Comparison of ENCODE assay signal across 9 cellular contexts in the genomic region with DNA sequence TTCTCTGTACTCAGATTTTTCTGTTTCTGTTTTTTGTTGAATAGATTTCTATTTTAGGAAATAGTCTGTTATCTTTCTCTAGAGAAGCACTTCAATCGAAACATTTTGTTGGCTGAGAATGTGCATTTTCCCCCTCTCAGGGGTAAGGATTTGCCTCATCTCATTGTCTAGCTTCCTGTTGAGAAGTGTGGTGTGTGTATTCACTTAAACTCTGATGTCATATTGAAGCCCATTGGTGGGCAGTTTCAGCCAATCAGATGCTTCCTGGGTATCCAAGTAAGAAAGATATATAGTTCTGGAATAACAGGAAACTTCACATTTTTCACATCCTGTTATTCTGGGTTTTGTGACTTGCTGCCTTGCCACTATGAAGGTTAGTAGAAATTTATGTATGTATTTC.
DNase-seq lines count a peak whose midpoint lies in the region; ATAC-seq lines count a peak whose summit lies in the region.
"Had no signal": no experiment of that assay in that cellular context is flagged by ENCODE, and none has a peak within 500 bp of the region (broad histone marks: within the 10 kb centered on the region; RNA-seq: fewer than 3 reads in every experiment).

No MANE protein-coding gene starts in this region.

- H3K36me3 ChIP-seq in CD8-positive, alpha-beta memory T cell (ENCODE audit: insufficient read depth, low read length), result no peaks in the 10 kb centered on the region

- no peaks in the 10 kb centered on the region for H3K9me3 Mint-ChIP-seq in CD8-positive, alpha-beta memory T cell
- H3K9me3 Mint-ChIP-seq in T-cell, result no peaks in the 10 kb centered on the region
- no peaks in the 10 kb centered on the region for H3K9me3 Mint-ChIP-seq in stimulated activated effector memory CD8-positive, alpha-beta T cell treated with anti-CD3 and anti-CD28 coated beads, Interleukin-12 subunit alpha, Interleukin-12 subunit beta, amount 100 ng/mL, for 72 hours

- H3K27ac Mint-ChIP-seq in CD8-positive, alpha-beta memory T cell, result peak overlapping the region in 5 of 8 donors; percentile 17 to 61 (median 42)
- peak overlapping the region; percentile 55 to 70 for H3K27ac Mint-ChIP-seq in T-cell
- H3K27ac Mint-ChIP-seq in stimulated activated effector memory CD8-positive, alpha-beta T cell treated with anti-CD3 and anti-CD28 coated beads, Interleukin-12 subunit alpha, Interleukin-12 subunit beta, amount 100 ng/mL, for 72 hours, result peak overlapping the region; percentile 56

- ATAC-seq in HG03196 (IDR thresholded peaks at IDR 0.05; ENCODE audit: unreplicated experiment), result peak; percentile 72
- peak; percentile 55 to 87 (median 60) for ATAC-seq in T-cell (replicated peaks in 1 of 4)
- peak; percentile 78 for ATAC-seq in stimulated activated effector memory CD8-positive, alpha-beta T cell treated with anti-CD3 and anti-CD28 coated beads, Interleukin-12 subunit alpha, Interleukin-12 subunit beta, amount 100 ng/mL, for 72 hours
- ATAC-seq in GM19023 (IDR thresholded peaks at IDR 0.05; ENCODE audit: unreplicated experiment), result no peak
- ATAC-seq: Panc1 had no signal

- peak in 1 of 5 donors; percentile 62 for DNase-seq in CD8-positive, alpha-beta memory T cell
- DNase-seq in GM19240 (ENCODE audit: insufficient read length, low spot score), result peak; percentile 69
- peak in 21 of 34 experiments; percentile 9 to 66 (median 37) for DNase-seq in T-cell
- peak; percentile 70 for DNase-seq in foreskin melanocyte
- no peak for DNase-seq in stimulated activated effector memory CD8-positive, alpha-beta T cell treated with anti-CD3 and anti-CD28 coated beads, Interleukin-12 subunit alpha, Interleukin-12 subunit beta, amount 100 ng/mL, for 72 hours (ENCODE audit: low spot score in 2 of 2)
- no peak for DNase-seq in globus pallidus (ENCODE audit: low spot score)

- H3K4me3 Mint-ChIP-seq in CD8-positive, alpha-beta memory T cell, result no peak overlapping the region
- peak overlapping the region in 2 of 3 donors; percentile 13 to 62 for H3K4me3 Mint-ChIP-seq in T-cell
- no peak overlapping the region for H3K4me3 Mint-ChIP-seq in stimulated activated effector memory CD8-positive, alpha-beta T cell treated with anti-CD3 and anti-CD28 coated beads, Interleukin-12 subunit alpha, Interleukin-12 subunit beta, amount 100 ng/mL, for 72 hours

- CTCF ChIA-PET in CD8-positive, alpha-beta memory T cell (lab: Charles Lee), result interaction anchor here (1.7 kb wide), 1 partner anchor 135 kb away, joined by 4 read pairs; no protein-coding TSS in a partner anchor
- CTCF ChIA-PET in T-cell (lab: Charles Lee), result interaction anchor here (1.0 to 1.5 kb wide), 4 partner anchors 9 to 135 kb away, joined by 3 to 4 read pairs (median 3); no protein-coding TSS in a partner anchor

- peaks cover 64 to 85% (median 68%) of the 10 kb centered on the region in 3 donors for H3K4me1 Mint-ChIP-seq in CD8-positive, alpha-beta memory T cell
- peaks cover 75 to 86% (median 78%) of the 10 kb centered on the region in 3 donors for H3K4me1 Mint-ChIP-seq in T-cell
- H3K4me1 Mint-ChIP-seq in stimulated activated effector memory CD8-positive, alpha-beta T cell treated with anti-CD3 and anti-CD28 coated beads, Interleukin-12 subunit alpha, Interleukin-12 subunit beta, amount 100 ng/mL, for 72 hours, result peaks cover 73% of the 10 kb centered on the region

- H3K27ac ChIP-seq in CD8-positive, alpha-beta memory T cell (ENCODE audit: low read depth, low read length), result no peak overlapping the region

- H3K4me3 ChIP-seq in CD8-positive, alpha-beta memory T cell (ENCODE audit: low read length), result no peak overlapping the region

- H3K4me1 ChIP-seq in CD8-positive, alpha-beta memory T cell (ENCODE audit: insufficient read depth, low read length), result peaks cover 34% of the 10 kb centered on the region

- H3K27me3 Mint-ChIP-seq in CD8-positive, alpha-beta memory T cell, result peaks cover 0 to 3% of the 10 kb centered on the region in 2 donors
- H3K27me3 Mint-ChIP-seq in T-cell, result no peaks in the 10 kb centered on the region

- POLR2A ChIA-PET in CD8-positive, alpha-beta memory T cell (lab: Charles Lee), result interaction anchor here (1.5 kb wide), 1 partner anchor 13 kb away, joined by 4 read pairs; no protein-coding TSS in a partner anchor
- POLR2A ChIA-PET in T-cell (lab: Charles Lee), result interaction anchor here in 1 of 2 donors (1.4 kb wide), 1 partner anchor 13 kb away, joined by 4 read pairs; no protein-coding TSS in a partner anchor

- no peaks in the 10 kb centered on the region for H3K9me3 ChIP-seq in CD8-positive, alpha-beta memory T cell (ENCODE audit: low read length)

- H3K27me3 ChIP-seq in CD8-positive, alpha-beta memory T cell (ENCODE audit: insufficient read depth, low read length, poor library complexity, severe bottlenecking), result no peaks in the 10 kb centered on the region

- H3K36me3 Mint-ChIP-seq in CD8-positive, alpha-beta memory T cell, result peaks cover 3 to 47% (median 19%) of the 10 kb centered on the region in 3 donors
- peaks cover 29% of the 10 kb centered on the region for H3K36me3 Mint-ChIP-seq in T-cell
- peaks cover 12% of the 10 kb centered on the region for H3K36me3 Mint-ChIP-seq in stimulated activated effector memory CD8-positive, alpha-beta T cell treated with anti-CD3 and anti-CD28 coated beads, Interleukin-12 subunit alpha, Interleukin-12 subunit beta, amount 100 ng/mL, for 72 hours

Comparison
In these comparisons a context has a peak if more than half of its experiments do, and no peak if none do; other contexts are left out.
1. DNase-seq: peak in GM19240 (single experiment), T-cell (21 of 34) and foreskin melanocyte (single experiment); none in stimulated activated effector memory CD8-positive, alpha-beta T cell treated with anti-CD3 and anti-CD28 coated beads, Interleukin-12 subunit alpha, Interleukin-12 subunit beta, amount 100 ng/mL, for 72 hours (0 of 2) and globus pallidus (single experiment).
2. H3K4me3 Mint-ChIP-seq: peak in T-cell (2 of 3); none in CD8-positive, alpha-beta memory T cell (0 of 7) and stimulated activated effector memory CD8-positive, alpha-beta T cell treated with anti-CD3 and anti-CD28 coated beads, Interleukin-12 subunit alpha, Interleukin-12 subunit beta, amount 100 ng/mL, for 72 hours (single experiment).
3. Peak in every context shown above with its lines, with median percentiles within 50 percentile points of each other: H3K27ac Mint-ChIP-seq.